ENCODE assay signal across 28 cellular contexts in the genomic region with DNA sequence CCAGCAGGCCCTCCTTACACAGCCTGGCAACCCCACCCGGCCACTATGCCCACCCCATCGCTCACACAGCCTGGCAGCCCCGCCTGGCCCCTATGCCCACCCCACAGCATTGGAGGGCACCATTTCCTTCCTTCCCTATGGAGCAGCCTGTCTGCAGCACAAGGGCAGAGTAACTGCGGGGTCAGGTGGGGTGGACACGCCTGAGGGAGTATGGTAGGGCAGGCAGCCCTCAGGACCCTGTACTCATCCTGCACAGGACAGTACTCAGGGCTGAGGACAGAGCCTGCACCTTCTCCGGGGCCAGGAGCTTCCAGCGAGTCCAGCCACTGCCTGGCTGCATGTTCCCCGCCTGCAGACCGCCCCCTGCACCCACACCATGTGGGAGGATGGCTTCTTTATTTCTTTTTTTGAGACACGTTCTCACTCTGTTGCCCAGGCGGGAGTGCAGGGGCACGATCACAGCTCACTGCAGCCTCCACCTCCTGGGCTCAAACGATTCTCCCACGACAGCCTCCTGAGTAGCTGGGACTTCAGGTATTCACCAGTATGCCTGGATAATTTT. TPM values are rescaled to one million over a fixed set of nuclear protein-coding genes. Genes with fewer than 3 reads are reported as not detected.
DNase-seq lines count a peak whose midpoint lies in the region; ATAC-seq, FAIRE-seq and TF ChIP-seq lines count a peak whose summit lies in the region.
"Had no signal": no experiment of that assay in that cellular context is flagged by ENCODE, and none has a peak within 500 bp of the region (broad histone marks: within the 10 kb centered on the region; RNA-seq: fewer than 3 reads in every experiment).

No MANE protein-coding gene starts in this region.

- H3K36me3 ChIP-seq in muscle layer of colon (ENCODE audit: insufficient read depth, low read length) = no peaks in the 10 kb centered on the region
- H3K36me3 ChIP-seq: brain microvascular endothelial cell, upper lobe of right lung had no signal

- no peak overlapping the region for H3K9ac ChIP-seq in muscle layer of colon (ENCODE audit: low read length)
- H3K9ac ChIP-seq: BLaER1 had no signal

- H3K4me3 Mint-ChIP-seq in stimulated activated naive CD8-positive, alpha-beta T cell treated with anti-CD3 and anti-CD28 coated beads, Interleukin-15, amount 100 ng/mL, for 72 hours = no peak overlapping the region
- no peak overlapping the region for H3K4me3 Mint-ChIP-seq in chondrocyte (ENCODE audit: unreplicated experiment)

- no peak for TF ChIP-seq CTCF in chondrocyte (IDR thresholded peaks at IDR 0.05)

- H3K36me3 Mint-ChIP-seq in chondrocyte (ENCODE audit: low read depth) = no peaks in the 10 kb centered on the region

- peaks cover 43% of the 10 kb centered on the region for H3K4me1 ChIP-seq in muscle layer of colon (ENCODE audit: insufficient read depth, low read length)
- H3K4me1 ChIP-seq: psoas muscle had no signal

- peak; percentile 78 for FAIRE-seq in urothelium cell line (lab: Jason Lieb, UNC)
- FAIRE-seq: G401.6, GM19239, kidney had no signal

- H3K27ac Mint-ChIP-seq in stimulated activated naive CD8-positive, alpha-beta T cell treated with anti-CD3 and anti-CD28 coated beads, Interleukin-15, amount 100 ng/mL, for 72 hours = no peak overlapping the region
- no peak overlapping the region for H3K27ac Mint-ChIP-seq in chondrocyte (ENCODE audit: unreplicated experiment)

- DNase-seq in stimulated activated naive CD8-positive, alpha-beta T cell treated with anti-CD3 and anti-CD28 coated beads, Interleukin-15, amount 100 ng/mL, for 72 hours = no peak
- DNase-seq in stimulated activated naive CD8-positive, alpha-beta T cell treated with anti-CD3 and anti-CD28 coated beads, Interleukin-15, Interleukin-2, amounts not matched to agents 100 U/mL and 50 U/mL, for 24 hours = no peak
- DNase-seq in chondrocyte (ENCODE audit: low spot score) = peak; percentile 83
- DNase-seq in urothelium cell line (ENCODE audit: low spot score) = no peak
- no peak for DNase-seq in NCI-H510A treated with DMSO at 0.1 percent for 48 hours (lab: John Stamatoyannopoulos, UW)
- no peak for DNase-seq in OCI-M2 (lab: John Stamatoyannopoulos, UW; ENCODE audit: unreplicated experiment)
- DNase-seq: ACHN; activated CD4-positive, alpha-beta T cell treated with anti-CD3 and anti-CD28 coated beads, Interleukin-2, amount 50 U/mL, for 1 hour; activated naive CD4-positive, alpha-beta T cell treated with Interleukin-2 at 50 U/mL for 16 hours; brain microvascular endothelial cell; effector CD4-positive, alpha-beta T cell; glutamatergic neuron; NCI-H1417 treated with DMSO at 0.1 percent for 48 hours; NCI-H2081 treated with DMSO at 0.1 percent for 48 hours; NCI-H226; NCI-H774; psoas muscle; stimulated activated CD8-positive, alpha-beta memory T cell treated with anti-CD3 and anti-CD28 coated beads, Interleukin-4, amount 100 ng/mL, for 48 hours; T-helper 9 cell had no signal

- no peak overlapping the region for H3K4me3 ChIP-seq in muscle layer of colon (ENCODE audit: low read depth in 1 of 2, low read length in 2 of 2)
- H3K4me3 ChIP-seq: BLaER1, psoas muscle, skin epidermis, upper lobe of right lung had no signal

- H3K27me3 ChIP-seq in muscle layer of colon (ENCODE audit: control insufficient read depth in 1 of 2, insufficient read depth in 2 of 2, low read length in 2 of 2) = no peaks in the 10 kb centered on the region
- H3K27me3 ChIP-seq: BLaER1, brain microvascular endothelial cell, upper lobe of right lung had no signal

- H3K27me3 Mint-ChIP-seq in stimulated activated naive CD8-positive, alpha-beta T cell treated with anti-CD3 and anti-CD28 coated beads, Interleukin-15, amount 100 ng/mL, for 72 hours = no peaks in the 10 kb centered on the region
- no peaks in the 10 kb centered on the region for H3K27me3 Mint-ChIP-seq in chondrocyte (ENCODE audit: low read depth)

- H3K9me3 ChIP-seq in muscle layer of colon (ENCODE audit: low read length) = no peaks in the 10 kb centered on the region
- H3K9me3 ChIP-seq: BLaER1, Caco-2, psoas muscle, upper lobe of right lung had no signal

- no peaks in the 10 kb centered on the region for H3K9me3 Mint-ChIP-seq in stimulated activated naive CD8-positive, alpha-beta T cell treated with anti-CD3 and anti-CD28 coated beads, Interleukin-15, amount 100 ng/mL, for 72 hours
- no peaks in the 10 kb centered on the region for H3K9me3 Mint-ChIP-seq in chondrocyte (ENCODE audit: low read depth)

- no peaks in the 10 kb centered on the region for H3K4me1 Mint-ChIP-seq in stimulated activated naive CD8-positive, alpha-beta T cell treated with anti-CD3 and anti-CD28 coated beads, Interleukin-15, amount 100 ng/mL, for 72 hours
- no peaks in the 10 kb centered on the region for H3K4me1 Mint-ChIP-seq in chondrocyte (ENCODE audit: low read depth)

- peak overlapping the region; percentile 49 for H3K27ac ChIP-seq in muscle layer of colon (ENCODE audit: low read depth, low read length)
- H3K27ac ChIP-seq: BLaER1, brain microvascular endothelial cell, psoas muscle, upper lobe of right lung had no signal

- peak; percentile 9 for ATAC-seq in stimulated activated naive CD8-positive, alpha-beta T cell treated with anti-CD3 and anti-CD28 coated beads, Interleukin-15, amount 100 ng/mL, for 72 hours
- ATAC-seq in stimulated activated naive CD8-positive, alpha-beta T cell treated with anti-CD3 and anti-CD28 coated beads, Interleukin-15, Interleukin-2, amounts not matched to agents 100 U/mL and 50 U/mL, for 24 hours = no peak
- ATAC-seq in GM18907 (IDR thresholded peaks at IDR 0.05; ENCODE audit: unreplicated experiment) = no peak

RNA-seq across cellular contexts. Expression of a gene that starts 47.5 kb away (rescaled TPM):
- total RNA-seq in chondrocyte = 9.1 to 10.6 TPM (median 10.5 TPM) in 3 replicates
